Comparison of ENCODE assay signal across 1 cellular context in the genomic region with DNA sequence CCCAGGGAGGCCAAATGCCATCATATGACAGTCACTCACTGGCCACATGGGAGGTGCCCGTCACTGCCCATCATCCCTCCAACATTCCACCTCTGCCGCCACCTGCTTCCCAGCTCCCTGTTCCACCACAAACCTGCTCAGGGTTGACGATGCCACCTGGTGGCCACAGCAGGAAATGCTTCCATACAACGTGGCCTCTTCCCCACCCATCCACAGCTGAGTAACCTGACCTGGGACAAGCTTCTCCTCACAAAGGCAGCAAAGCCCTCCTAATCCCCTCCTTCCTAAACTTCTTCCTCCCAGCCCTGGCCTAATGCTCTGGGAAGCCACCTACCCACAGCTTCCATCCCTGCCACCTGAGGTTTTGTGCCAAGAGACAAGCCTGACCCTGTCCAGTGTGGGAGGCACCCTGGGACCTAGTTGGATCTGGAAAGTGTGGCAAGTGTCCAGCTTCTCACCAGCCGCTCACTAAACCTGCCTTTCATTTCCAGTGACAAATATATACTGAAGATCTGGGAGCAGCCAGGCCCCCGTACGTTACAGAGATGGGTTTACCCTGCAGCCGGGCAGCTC.
TF ChIP-seq lines count a peak whose summit lies in the region.

No MANE protein-coding gene starts in this region.

TF ChIP-seq in HEK293, 187 proteins besides CTCF, POLR2A, EP300 and RAD21 (continued from another document):
- TF ChIP-seq, protein P1, sequence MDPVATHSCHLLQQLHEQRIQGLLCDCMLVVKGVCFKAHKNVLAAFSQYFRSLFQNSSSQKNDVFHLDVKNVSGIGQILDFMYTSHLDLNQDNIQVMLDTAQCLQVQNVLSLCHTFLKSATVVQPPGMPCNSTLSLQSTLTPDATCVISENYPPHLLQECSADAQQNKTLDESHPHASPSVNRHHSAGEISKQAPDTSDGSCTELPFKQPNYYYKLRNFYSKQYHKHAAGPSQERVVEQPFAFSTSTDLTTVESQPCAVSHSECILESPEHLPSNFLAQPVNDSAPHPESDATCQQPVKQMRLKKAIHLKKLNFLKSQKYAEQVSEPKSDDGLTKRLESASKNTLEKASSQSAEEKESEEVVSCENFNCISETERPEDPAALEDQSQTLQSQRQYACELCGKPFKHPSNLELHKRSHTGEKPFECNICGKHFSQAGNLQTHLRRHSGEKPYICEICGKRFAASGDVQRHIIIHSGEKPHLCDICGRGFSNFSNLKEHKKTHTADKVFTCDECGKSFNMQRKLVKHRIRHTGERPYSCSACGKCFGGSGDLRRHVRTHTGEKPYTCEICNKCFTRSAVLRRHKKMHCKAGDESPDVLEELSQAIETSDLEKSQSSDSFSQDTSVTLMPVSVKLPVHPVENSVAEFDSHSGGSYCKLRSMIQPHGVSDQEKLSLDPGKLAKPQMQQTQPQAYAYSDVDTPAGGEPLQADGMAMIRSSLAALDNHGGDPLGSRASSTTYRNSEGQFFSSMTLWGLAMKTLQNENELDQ (tag by site-specific recombination; IDR thresholded peaks at IDR 0.05; ENCODE audit: low read depth): no peak
- 0 out of 2 replicates have a peak, but pooled peaks have one; percentile 49 for TF ChIP-seq ZNF324 (tag by site-specific recombination; IDR thresholded peaks at IDR 0.05)
- no peak for TF ChIP-seq HOXD13 (CRISPR knock-in tag; IDR thresholded peaks at IDR 0.05; ENCODE audit: borderline replicate concordance)
- 0 out of 2 replicates have a peak, but pooled peaks have one; percentile 27 for TF ChIP-seq ZNF701 (tag by site-specific recombination; IDR thresholded peaks at IDR 0.05)
- no peak for TF ChIP-seq MEIS1 (CRISPR knock-in tag; IDR thresholded peaks at IDR 0.05; ENCODE audit: borderline replicate concordance)
- TF ChIP-seq ZNF10 (tag by site-specific recombination; IDR thresholded peaks at IDR 0.05): peak; percentile 94
- no peak for TF ChIP-seq TCF7L2 (IDR thresholded peaks at IDR 0.05; ENCODE audit: borderline replicate concordance, low read depth, low read length)
- TF ChIP-seq ZFP41 (tag by site-specific recombination; IDR thresholded peaks at IDR 0.05; ENCODE audit: borderline replicate concordance): no peak
- no peak for TF ChIP-seq REPIN1 (tag by site-specific recombination; IDR thresholded peaks at IDR 0.05; ENCODE audit: low read depth)
- TF ChIP-seq, protein P2, sequence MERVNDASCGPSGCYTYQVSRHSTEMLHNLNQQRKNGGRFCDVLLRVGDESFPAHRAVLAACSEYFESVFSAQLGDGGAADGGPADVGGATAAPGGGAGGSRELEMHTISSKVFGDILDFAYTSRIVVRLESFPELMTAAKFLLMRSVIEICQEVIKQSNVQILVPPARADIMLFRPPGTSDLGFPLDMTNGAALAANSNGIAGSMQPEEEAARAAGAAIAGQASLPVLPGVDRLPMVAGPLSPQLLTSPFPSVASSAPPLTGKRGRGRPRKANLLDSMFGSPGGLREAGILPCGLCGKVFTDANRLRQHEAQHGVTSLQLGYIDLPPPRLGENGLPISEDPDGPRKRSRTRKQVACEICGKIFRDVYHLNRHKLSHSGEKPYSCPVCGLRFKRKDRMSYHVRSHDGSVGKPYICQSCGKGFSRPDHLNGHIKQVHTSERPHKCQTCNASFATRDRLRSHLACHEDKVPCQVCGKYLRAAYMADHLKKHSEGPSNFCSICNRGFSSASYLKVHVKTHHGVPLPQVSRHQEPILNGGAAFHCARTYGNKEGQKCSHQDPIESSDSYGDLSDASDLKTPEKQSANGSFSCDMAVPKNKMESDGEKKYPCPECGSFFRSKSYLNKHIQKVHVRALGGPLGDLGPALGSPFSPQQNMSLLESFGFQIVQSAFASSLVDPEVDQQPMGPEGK (tag by site-specific recombination; IDR thresholded peaks at IDR 0.05): peak; percentile 46; the same call in 1 of the 2 replicates
- no peak for TF ChIP-seq ZNF571 (tag by site-specific recombination; IDR thresholded peaks at IDR 0.05)
- TF ChIP-seq, protein P3, sequence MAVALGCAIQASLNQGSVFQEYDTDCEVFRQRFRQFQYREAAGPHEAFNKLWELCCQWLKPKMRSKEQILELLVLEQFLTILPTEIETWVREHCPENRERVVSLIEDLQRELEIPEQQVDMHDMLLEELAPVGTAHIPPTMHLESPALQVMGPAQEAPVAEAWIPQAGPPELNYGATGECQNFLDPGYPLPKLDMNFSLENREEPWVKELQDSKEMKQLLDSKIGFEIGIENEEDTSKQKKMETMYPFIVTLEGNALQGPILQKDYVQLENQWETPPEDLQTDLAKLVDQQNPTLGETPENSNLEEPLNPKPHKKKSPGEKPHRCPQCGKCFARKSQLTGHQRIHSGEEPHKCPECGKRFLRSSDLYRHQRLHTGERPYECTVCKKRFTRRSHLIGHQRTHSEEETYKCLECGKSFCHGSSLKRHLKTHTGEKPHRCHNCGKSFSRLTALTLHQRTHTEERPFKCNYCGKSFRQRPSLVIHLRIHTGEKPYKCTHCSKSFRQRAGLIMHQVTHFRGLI (tag by site-specific recombination; IDR thresholded peaks at IDR 0.05): no peak
- TF ChIP-seq ZNF776 (tag by site-specific recombination; IDR thresholded peaks at IDR 0.05; ENCODE audit: borderline replicate concordance): no peak
- no peak for TF ChIP-seq ZNF624 (tag by site-specific recombination; IDR thresholded peaks at IDR 0.05)
- no peak for TF ChIP-seq ZNF544 (tag by site-specific recombination; IDR thresholded peaks at IDR 0.05)
- 0 out of 2 replicates have a peak, but pooled peaks have one; percentile 15 for TF ChIP-seq ZBTB20 (tag by site-specific recombination; IDR thresholded peaks at IDR 0.05)
- no peak for TF ChIP-seq KLF16 (tag by site-specific recombination; IDR thresholded peaks at IDR 0.05)
- no peak for TF ChIP-seq ZNF157 (tag by site-specific recombination; IDR thresholded peaks at IDR 0.05)
- peak; percentile 72 for TF ChIP-seq SETDB1 (IDR thresholded peaks at IDR 0.05; ENCODE audit: insufficient read length, low read length)
- TF ChIP-seq ZNF501 (tag by site-specific recombination; IDR thresholded peaks at IDR 0.05): peak; percentile 63; the same call in 1 of the 2 replicates
- 0 out of 2 replicates have a peak, but pooled peaks have one; percentile 37 for TF ChIP-seq ZNF391 (tag by site-specific recombination; IDR thresholded peaks at IDR 0.05; ENCODE audit: borderline replicate concordance, low read depth)
- peak; percentile 47; the same call in 1 of the 2 replicates for TF ChIP-seq ZNF610 (tag by site-specific recombination; IDR thresholded peaks at IDR 0.05; ENCODE audit: borderline replicate concordance)
- no peak for TF ChIP-seq ZNF175 (tag by site-specific recombination; IDR thresholded peaks at IDR 0.05)
- no peak for TF ChIP-seq ZNF155 (tag by site-specific recombination; IDR thresholded peaks at IDR 0.05)
- TF ChIP-seq SP2 (tag by site-specific recombination; IDR thresholded peaks at IDR 0.05): 0 out of 2 replicates have a peak, but pooled peaks have one; percentile 25
- no peak for TF ChIP-seq ZNF239 (tag by site-specific recombination; IDR thresholded peaks at IDR 0.05)
- TF ChIP-seq ZSCAN16 (tag by site-specific recombination; IDR thresholded peaks at IDR 0.05): no peak
- TF ChIP-seq ZNF677 (tag by site-specific recombination; IDR thresholded peaks at IDR 0.05): no peak
- TF ChIP-seq TRIM28 (IDR thresholded peaks at IDR 0.05; ENCODE audit: borderline replicate concordance, low read length): peak; percentile 99; the same call in 1 of the 2 replicates
- TF ChIP-seq SP3 (tag by site-specific recombination; IDR thresholded peaks at IDR 0.05): no peak
- no peak for TF ChIP-seq ZNF37A (tag by site-specific recombination; IDR thresholded peaks at IDR 0.05)
- peak; percentile 37 for TF ChIP-seq ZBTB17 (tag by site-specific recombination; IDR thresholded peaks at IDR 0.05)
- TF ChIP-seq ZBTB1 (tag by site-specific recombination; IDR thresholded peaks at IDR 0.05): no peak
- TF ChIP-seq, protein P4, sequence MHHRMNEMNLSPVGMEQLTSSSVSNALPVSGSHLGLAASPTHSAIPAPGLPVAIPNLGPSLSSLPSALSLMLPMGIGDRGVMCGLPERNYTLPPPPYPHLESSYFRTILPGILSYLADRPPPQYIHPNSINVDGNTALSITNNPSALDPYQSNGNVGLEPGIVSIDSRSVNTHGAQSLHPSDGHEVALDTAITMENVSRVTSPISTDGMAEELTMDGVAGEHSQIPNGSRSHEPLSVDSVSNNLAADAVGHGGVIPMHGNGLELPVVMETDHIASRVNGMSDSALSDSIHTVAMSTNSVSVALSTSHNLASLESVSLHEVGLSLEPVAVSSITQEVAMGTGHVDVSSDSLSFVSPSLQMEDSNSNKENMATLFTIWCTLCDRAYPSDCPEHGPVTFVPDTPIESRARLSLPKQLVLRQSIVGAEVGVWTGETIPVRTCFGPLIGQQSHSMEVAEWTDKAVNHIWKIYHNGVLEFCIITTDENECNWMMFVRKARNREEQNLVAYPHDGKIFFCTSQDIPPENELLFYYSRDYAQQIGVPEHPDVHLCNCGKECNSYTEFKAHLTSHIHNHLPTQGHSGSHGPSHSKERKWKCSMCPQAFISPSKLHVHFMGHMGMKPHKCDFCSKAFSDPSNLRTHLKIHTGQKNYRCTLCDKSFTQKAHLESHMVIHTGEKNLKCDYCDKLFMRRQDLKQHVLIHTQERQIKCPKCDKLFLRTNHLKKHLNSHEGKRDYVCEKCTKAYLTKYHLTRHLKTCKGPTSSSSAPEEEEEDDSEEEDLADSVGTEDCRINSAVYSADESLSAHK (tag by site-specific recombination; IDR thresholded peaks at IDR 0.05): no peak
- peak; percentile 68 for TF ChIP-seq WT1 (tag by site-specific recombination; IDR thresholded peaks at IDR 0.05)
- TF ChIP-seq ZNF114 (tag by site-specific recombination; IDR thresholded peaks at IDR 0.05): no peak
